ENCODE assay signal across 9 cellular contexts in the genomic region with DNA sequence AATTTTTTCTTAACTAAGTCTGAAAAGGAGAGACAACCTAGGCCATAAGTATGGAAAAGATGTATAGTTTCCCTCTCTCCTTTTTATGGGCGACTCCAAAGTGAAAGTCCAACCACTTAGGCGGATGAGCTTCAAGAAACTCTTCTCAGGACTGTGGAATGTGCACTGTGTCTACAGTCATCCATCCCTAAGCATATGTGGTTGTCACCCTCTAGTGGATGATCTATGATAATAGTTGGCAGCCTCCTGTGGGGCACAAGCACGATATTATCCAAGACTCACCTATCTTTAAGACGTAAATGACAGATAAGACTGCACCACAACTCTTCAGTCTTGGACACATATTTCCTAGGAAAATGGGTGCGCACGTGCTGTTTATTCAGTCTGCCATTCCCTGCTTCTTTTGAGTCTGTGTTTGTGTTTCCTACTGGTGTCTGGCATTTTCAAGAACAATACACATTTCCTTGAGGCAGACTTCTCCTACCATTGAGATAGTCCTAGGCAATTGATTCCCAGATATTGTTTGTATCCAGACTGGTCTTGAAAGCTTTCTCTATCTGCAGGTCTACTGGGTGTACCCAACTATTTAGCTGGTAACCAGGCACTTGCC.
DNase-seq lines count a peak whose midpoint lies in the region; ATAC-seq, FAIRE-seq and TF ChIP-seq lines count a peak whose summit lies in the region.
"Had no signal": no experiment of that assay in that cellular context is flagged by ENCODE, and none has a peak within 500 bp of the region (broad histone marks: within the 10 kb centered on the region; RNA-seq: fewer than 3 reads in every experiment).

No MANE protein-coding gene starts in this region.

- peak overlapping the region; percentile 81 for H2BK20ac ChIP-seq in IMR-90 (ENCODE audit: low read depth, low read length)

- peak overlapping the region; percentile 64 for H3K4me3 Mint-ChIP-seq in mesothelial cell of epicardium
- no peak overlapping the region for H3K4me3 Mint-ChIP-seq in stimulated activated memory B cell treated with anti-CD40 and anti-IgM and Interleukin-4, amounts not matched to agents 10 μg/mL and 1 μg/mL and 100 μg/mL, for 72 hours
- H3K4me3 Mint-ChIP-seq: activated B cell treated with CpG ODN at 0.5 μM for 24 hours had no signal

- H2BK15ac ChIP-seq in IMR-90 (ENCODE audit: low read depth, low read length), result peak overlapping the region; percentile 64; the same call in 2 of the 3 replicates

- H4K91ac ChIP-seq in IMR-90 (ENCODE audit: insufficient read depth, low read depth, low read length), result peak overlapping the region; percentile 54; the same call in 1 of the 2 replicates

- in situ Hi-C loops in IMR-90 (cut with MboI; ENCODE audit: low sequenced_read_pairs), result loop anchor here (5.0 to 10.0 kb wide), 2 partner anchors 391 to 658 kb away; no protein-coding TSS in a partner anchor

- no peaks in the 10 kb centered on the region for H3K9me3 ChIP-seq in IMR-90 (ENCODE audit: control insufficient read depth, insufficient read depth, low read length)
- no peaks in the 10 kb centered on the region for H3K9me3 ChIP-seq in endothelial cell of umbilical vein (replicated peaks; ENCODE audit: control insufficient read depth, insufficient read depth, low read length)

- H3K18ac ChIP-seq in IMR-90 (ENCODE audit: low read depth, low read length), result peak overlapping the region; percentile 63; the same call in 1 of the 2 replicates

- dilution Hi-C loops in IMR-90 (cut with HindIII; ENCODE audit: low sequenced_read_pairs, unreplicated experiment) (no loop called here), endothelial cell of umbilical vein (cut with MboI; ENCODE audit: extremely low pct_ligation_motif_present, low sequenced_read_pairs) (loop anchor here (10.0 kb wide), 1 partner anchor 388 kb away; no protein-coding TSS in a partner anchor)

- no peak overlapping the region for H3K27ac ChIP-seq in IMR-90 (ENCODE audit: insufficient read depth, low read length)
- H3K27ac ChIP-seq in RWPE1, result no peak overlapping the region
- peak overlapping the region; percentile 59 for H3K27ac ChIP-seq in endothelial cell of umbilical vein (ENCODE audit: insufficient read depth, low read depth, low read length)

- H3K4ac ChIP-seq in IMR-90 (ENCODE audit: low read depth, low read length), result peak overlapping the region; percentile 68

- H3K9ac ChIP-seq in IMR-90 (ENCODE audit: low read depth, low read length) (peak overlapping the region; percentile 4; the same call in 1 of the 2 replicates), endothelial cell of umbilical vein (replicated peaks; ENCODE audit: extremely low read depth, insufficient read depth, low read length) (peak overlapping the region; percentile 70)

- H3K79me2 ChIP-seq in endothelial cell of umbilical vein (ENCODE audit: control insufficient read depth, insufficient read depth, low read length), result peaks cover 2% of the 10 kb centered on the region

- no peaks in the 10 kb centered on the region for H3K36me3 Mint-ChIP-seq in mesothelial cell of epicardium
- H3K36me3 Mint-ChIP-seq in stimulated activated memory B cell treated with anti-CD40 and anti-IgM and Interleukin-4, amounts not matched to agents 10 μg/mL and 1 μg/mL and 100 μg/mL, for 72 hours, result no peaks in the 10 kb centered on the region

- TF ChIP-seq RAD21 in IMR-90 (IDR thresholded peaks at IDR 0.05; ENCODE audit: low read length), result peak; percentile 100

- H3K27ac Mint-ChIP-seq in mesothelial cell of epicardium, result peak overlapping the region; percentile 87
- no peak overlapping the region for H3K27ac Mint-ChIP-seq in stimulated activated memory B cell treated with anti-CD40 and anti-IgM and Interleukin-4, amounts not matched to agents 10 μg/mL and 1 μg/mL and 100 μg/mL, for 72 hours
- H3K27ac Mint-ChIP-seq: activated B cell treated with CpG ODN at 0.5 μM for 24 hours had no signal

- peak overlapping the region; percentile 11 for H2BK5ac ChIP-seq in IMR-90 (ENCODE audit: low read depth, low read length, poor library complexity, severe bottlenecking)

- no TSS peak for BruUV-seq in IMR-90 (replicated peaks; lab: Mats Ljungman, UMichigan)
- no TSS peak for BruUV-seq in endothelial cell of umbilical vein (replicated peaks; lab: Mats Ljungman, UMichigan)

- peak overlapping the region; percentile 71; the same call in 1 of the 2 replicates for H2AK5ac ChIP-seq in IMR-90 (ENCODE audit: low read depth, low read length)

- H3K56ac ChIP-seq in IMR-90 (ENCODE audit: extremely low read depth, insufficient read depth, low read length), result no peak overlapping the region

- no peaks in the 10 kb centered on the region for H3K79me1 ChIP-seq in IMR-90 (ENCODE audit: low read depth in 1 of 2, low read length in 2 of 2)

- TF ChIP-seq POLR2A in IMR-90 (IDR thresholded peaks at IDR 0.05; ENCODE audit: low read depth, low read length) (0 out of 2 replicates have a peak, but pooled peaks have one; percentile 45), endothelial cell of umbilical vein (IDR thresholded peaks at IDR 0.05; ENCODE audit: low read depth, low read length) (no peak)

- DNase-seq in DMS153 (lab: John Stamatoyannopoulos, UW) (peak; percentile 47), IMR-90 (peak; percentile 95), RWPE1 (ENCODE audit: low spot score) (peak; percentile 88), endothelial cell of umbilical vein (ENCODE audit: low read depth, low spot score) (peak; percentile 95), mesothelial cell of epicardium (ENCODE audit: low spot score in 2 of 2, unreplicated experiment in 2 of 2) (no peak), NCI-H446 treated with DMSO at 0.1 percent for 48 hours (lab: John Stamatoyannopoulos, UW) (no peak)
- DNase-seq: activated B cell treated with CpG ODN at 0.5 μM for 24 hours had no signal

- no peaks in the 10 kb centered on the region for H3K9me3 Mint-ChIP-seq in mesothelial cell of epicardium
- H3K9me3 Mint-ChIP-seq in stimulated activated memory B cell treated with anti-CD40 and anti-IgM and Interleukin-4, amounts not matched to agents 10 μg/mL and 1 μg/mL and 100 μg/mL, for 72 hours, result no peaks in the 10 kb centered on the region
- H3K9me3 Mint-ChIP-seq: activated B cell treated with CpG ODN at 0.5 μM for 24 hours had no signal

- no peak overlapping the region for H4K8ac ChIP-seq in IMR-90 (ENCODE audit: low read depth in 2 of 2, low read length in 2 of 2)

- H3K4me1 ChIP-seq in IMR-90 (ENCODE audit: control insufficient read depth, insufficient read depth, low read length) (peaks cover 6% of the 10 kb centered on the region), endothelial cell of umbilical vein (ENCODE audit: control insufficient read depth, extremely low read depth, insufficient read depth, low read length) (peaks cover 41% of the 10 kb centered on the region)

- peaks cover 71% of the 10 kb centered on the region for H3K4me1 Mint-ChIP-seq in mesothelial cell of epicardium
- peaks cover 5% of the 10 kb centered on the region for H3K4me1 Mint-ChIP-seq in stimulated activated memory B cell treated with anti-CD40 and anti-IgM and Interleukin-4, amounts not matched to agents 10 μg/mL and 1 μg/mL and 100 μg/mL, for 72 hours

- H3K4me3 ChIP-seq in IMR-90 (ENCODE audit: insufficient read depth, low read depth, low read length) (peak overlapping the region; percentile 5; the same call in 1 of the 2 replicates), endothelial cell of umbilical vein (replicated peaks in 1 of 3; ENCODE audit: insufficient read depth in 1 of 3, low read depth in 1 of 3, low read length in 3 of 3) (peak overlapping the region in 2 of 3 experiments; percentile 3 to 47)

- H3K14ac ChIP-seq in IMR-90 (replicated peaks; ENCODE audit: low read depth, low read length), result 0 out of 2 replicates have a peak overlapping the region, but pooled peaks have one; percentile 49

- H4K20me1 ChIP-seq in IMR-90 (ENCODE audit: insufficient read depth, low read length), result no peaks in the 10 kb centered on the region
- H4K20me1 ChIP-seq in endothelial cell of umbilical vein (replicated peaks; ENCODE audit: control insufficient read depth, extremely low read depth, insufficient read depth, low read length), result no peaks in the 10 kb centered on the region

- intact Hi-C loops in IMR-90 (cut with micrococcal nuclease) (loop anchor here (1.0 to 5.0 kb wide), 5 partner anchors 186 to 666 kb away; a partner anchor contains a TSS), endothelial cell of umbilical vein (cut with micrococcal nuclease) (loop anchor here (1.0 to 5.0 kb wide), 11 partner anchors 106 to 666 kb away; a partner anchor contains a TSS)

- ATAC-seq in GM19397 (IDR thresholded peaks at IDR 0.05; ENCODE audit: unreplicated experiment), result peak; percentile 77
- peak; percentile 71 for ATAC-seq in IMR-90 (ENCODE audit: low read depth)
- no peak for ATAC-seq in stimulated activated memory B cell treated with anti-CD40 and anti-IgM and Interleukin-4, amounts not matched to agents 10 μg/mL and 1 μg/mL and 100 μg/mL, for 72 hours

- H3K36me3 ChIP-seq in IMR-90 (ENCODE audit: control insufficient read depth, insufficient read depth, low read length), result no peaks in the 10 kb centered on the region
- H3K36me3 ChIP-seq in endothelial cell of umbilical vein (ENCODE audit: control insufficient read depth in 2 of 2, extremely low read depth in 1 of 2, insufficient read depth in 2 of 2, low read length in 2 of 2), result no peaks in the 10 kb centered on the region

- H2AFZ ChIP-seq in IMR-90 (replicated peaks; ENCODE audit: low read length, poor library complexity) (no peak overlapping the region), endothelial cell of umbilical vein (ENCODE audit: low read depth, low read length) (peak overlapping the region; percentile 64)

- TF ChIP-seq CTCF in IMR-90 (conservative IDR thresholded peaks at IDR 0.05; ENCODE audit: low read depth, low read length), result peak; percentile 91
- peak; percentile 81 for TF ChIP-seq CTCF in RWPE1 (conservative IDR thresholded peaks at IDR 0.05; ENCODE audit: low read depth)
- TF ChIP-seq CTCF in endothelial cell of umbilical vein (IDR thresholded peaks at IDR 0.05; ENCODE audit: extremely low read depth in 1 of 2, insufficient read depth in 1 of 2, low read depth in 1 of 2, low read length in 2 of 2), result peak; percentile 60 to 68
- TF ChIP-seq CTCF in mesothelial cell of epicardium (IDR thresholded peaks at IDR 0.05; ENCODE audit: unreplicated experiment), result peak; percentile 54

- no peaks in the 10 kb centered on the region for H3K9me1 ChIP-seq in IMR-90 (ENCODE audit: insufficient read depth, low read length)
- no peaks in the 10 kb centered on the region for H3K9me1 ChIP-seq in endothelial cell of umbilical vein (replicated peaks; ENCODE audit: control insufficient read depth, extremely low read depth, insufficient read depth, low read length)

- H3K27me3 ChIP-seq in IMR-90 (ENCODE audit: control insufficient read depth, insufficient read depth, low read length) (no peaks in the 10 kb centered on the region; the same call in 1 of the 2 replicates), endothelial cell of umbilical vein (ENCODE audit: control insufficient read depth in 2 of 2, insufficient read depth in 2 of 2, low read length in 2 of 2) (no peaks in the 10 kb centered on the region)

- CTCF ChIA-PET in IMR-90 (lab: Yijun Ruan, JAX) (interaction anchor here (0.6 to 1.5 kb wide), 9 partner anchors 11 to 648 kb away, joined by 3 to 6 read pairs (median 3); no protein-coding TSS in a partner anchor), RWPE1 (lab: Yijun Ruan, JAX) (interaction anchor here (0.6 to 1.5 kb wide), 10 partner anchors 40 to 1431 kb away, joined by 3 to 8 read pairs (median 4); no protein-coding TSS in a partner anchor), endothelial cell of umbilical vein (lab: Charles Lee) (interaction anchor here (0.5 to 8.7 kb wide), 80 partner anchors 11 to 665 kb away, joined by 3 to 144 read pairs (median 4); a partner anchor contains a TSS)

- POLR2A ChIA-PET in IMR-90 (lab: Charles Lee; ENCODE audit: unreplicated experiment), result interaction anchor here (0.5 kb wide), 1 partner anchor 366 kb away, joined by 18 read pairs; no protein-coding TSS in a partner anchor
- POLR2A ChIA-PET in RWPE1 (lab: Yijun Ruan, JAX; ENCODE audit: low non-redundant PET), result no interaction called here
- POLR2A ChIA-PET in endothelial cell of umbilical vein (lab: Charles Lee), result interaction anchor here (0.5 to 1.6 kb wide), 3 partner anchors 389 to 636 kb away, joined by 4 to 6 read pairs (median 4); a partner anchor contains a TSS

- no peak overlapping the region for H3K23ac ChIP-seq in IMR-90 (ENCODE audit: low read depth, low read length)

- no peaks in the 10 kb centered on the region for H3K27me3 Mint-ChIP-seq in mesothelial cell of epicardium (ENCODE audit: low read depth)
- peaks cover 27% of the 10 kb centered on the region for H3K27me3 Mint-ChIP-seq in stimulated activated memory B cell treated with anti-CD40 and anti-IgM and Interleukin-4, amounts not matched to agents 10 μg/mL and 1 μg/mL and 100 μg/mL, for 72 hours

- peak overlapping the region; percentile 82 for H2BK120ac ChIP-seq in IMR-90 (ENCODE audit: low read depth, low read length)

- WGBS in IMR-90 (ENCODE audit: extremely low coverage in 2 of 2, insufficient read length in 1 of 2), 2 experiments, result 7% methylated on average over 2 of the region's 6 CpGs; no CpG with 5 or more reads in 1 of the 2 experiments

- peak overlapping the region; percentile 0; the same call in 1 of the 2 replicates for H4K5ac ChIP-seq in IMR-90 (ENCODE audit: low read depth, low read length)

- FAIRE-seq in endothelial cell of umbilical vein (lab: Jason Lieb, UNC), result peak; percentile 87

- H2AK9ac ChIP-seq in IMR-90 (replicated peaks; ENCODE audit: low read depth, low read length, poor library complexity), result no peak overlapping the region

- H3K4me2 ChIP-seq in IMR-90 (ENCODE audit: low read depth, low read length) (peak overlapping the region; percentile 43), endothelial cell of umbilical vein (ENCODE audit: insufficient read depth, low read length) (peak overlapping the region; percentile 83)

Comparison
In these comparisons a context has a peak if more than half of its experiments do, and no peak if none do; other contexts are left out.
1. DNase-seq: peak in DMS153 (single experiment), IMR-90 (single experiment), RWPE1 (single experiment) and endothelial cell of umbilical vein (single experiment); none in mesothelial cell of epicardium (0 of 2) and NCI-H446 treated with DMSO at 0.1 percent for 48 hours (single experiment).
2. Peak in every context shown above with its lines, with median percentiles within 50 percentile points of each other: CTCF ChIP-seq.